In genomic region chr1:89556716-89557442, GRCh38 we compare ENCODE assay signal across 19 cellular contexts. TPM values are rescaled to one million over a fixed set of nuclear protein-coding genes. Genes with fewer than 3 reads are reported as not detected.
DNase-seq lines count a peak whose midpoint lies in the region; ATAC-seq and TF ChIP-seq lines count a peak whose summit lies in the region.
"Had no signal": no experiment of that assay in that cellular context is flagged by ENCODE, and none has a peak within 500 bp of the region (broad histone marks: within the 10 kb centered on the region; RNA-seq: fewer than 3 reads in every experiment).

No MANE protein-coding gene starts in this region.

- intact Hi-C loops in left cardiac atrium (cut with DNase I) (no loop called here), Calu3 (cut with micrococcal nuclease; ENCODE audit: unreplicated experiment) (no loop called here)

- no peak overlapping the region for H3K9ac ChIP-seq in adipocyte (ENCODE audit: low read length)
- H3K9ac ChIP-seq: GM23248 had no signal

- H3K4me3 ChIP-seq in adipocyte (ENCODE audit: low read length) (no peak overlapping the region), SJCRH30 (no peak overlapping the region)
- H3K4me3 ChIP-seq: colonic mucosa, GM23248, MG63 had no signal

- no peak for TF ChIP-seq CTCF in Calu3 (IDR thresholded peaks at IDR 0.05; ENCODE audit: unreplicated experiment)

- H3K27ac ChIP-seq in temporal lobe (ENCODE audit: low read depth, low read length) (peak overlapping the region; percentile 5), SJCRH30 (no peak overlapping the region)
- H3K27ac ChIP-seq: colonic mucosa, GM23248 had no signal

- CTCF ChIA-PET in Calu3 (lab: Charles Lee), result no interaction called here

- no peak for DNase-seq in activated naive CD4-positive, alpha-beta T cell treated with anti-CD3 and anti-CD28 coated beads, Interleukin-2, amount 50 U/mL, for 72 hours (ENCODE audit: low spot score in 2 of 2)
- DNase-seq in adipocyte (ENCODE audit: low read depth), result peak; percentile 43
- DNase-seq in left cardiac atrium, result no peak
- no peak for DNase-seq in Calu3
- DNase-seq in SJCRH30, result no peak
- DNase-seq: activated effector memory CD4-positive, alpha-beta T cell treated with anti-CD3 and anti-CD28 coated beads, Interleukin-2, amount 50 U/mL, for 16 hours; colonic mucosa; COR-L47; EL; GM23248; IMR-90; MG63; NCI-H1694 treated with DMSO at 0.1 percent for 48 hours; NCI-H345; RPMI8226; stimulated activated naive CD4-positive, alpha-beta T cell had no signal

- H3K36me3 ChIP-seq in adipocyte (ENCODE audit: control insufficient read depth, insufficient read depth, low read length, severe bottlenecking) (peaks cover 15% of the 10 kb centered on the region), SJCRH30 (no peaks in the 10 kb centered on the region)
- H3K36me3 ChIP-seq: colonic mucosa, MG63 had no signal

- BruUV-seq in Calu3 (replicated peaks; lab: Mats Ljungman, UMichigan), result no TSS peak

- peaks cover 66% of the 10 kb centered on the region for H3K4me1 Mint-ChIP-seq in activated naive CD4-positive, alpha-beta T cell treated with anti-CD3 and anti-CD28 coated beads, Interleukin-2, amount 50 U/mL, for 24 hours
- peaks cover 23% of the 10 kb centered on the region for H3K4me1 Mint-ChIP-seq in Calu3 (ENCODE audit: low read depth, unreplicated experiment)

- H3K9me3 ChIP-seq in adipocyte (ENCODE audit: control insufficient read depth, low read length) (no peaks in the 10 kb centered on the region), SJCRH30 (replicated peaks) (no peaks in the 10 kb centered on the region)
- H3K9me3 ChIP-seq: colonic mucosa, MG63 had no signal

- peak overlapping the region; percentile 92 for H3K27ac Mint-ChIP-seq in activated naive CD4-positive, alpha-beta T cell treated with anti-CD3 and anti-CD28 coated beads, Interleukin-2, amount 50 U/mL, for 24 hours
- H3K27ac Mint-ChIP-seq in activated naive CD4-positive, alpha-beta T cell treated with anti-CD3 and anti-CD28 coated beads, Interleukin-2, amount 50 U/mL, for 72 hours, result peak overlapping the region in 1 of 2 donors; percentile 72
- H3K27ac Mint-ChIP-seq in Calu3 (ENCODE audit: unreplicated experiment), result no peak overlapping the region

- no peaks in the 10 kb centered on the region for H3K9me3 Mint-ChIP-seq in activated naive CD4-positive, alpha-beta T cell treated with anti-CD3 and anti-CD28 coated beads, Interleukin-2, amount 50 U/mL, for 24 hours
- H3K9me3 Mint-ChIP-seq in activated naive CD4-positive, alpha-beta T cell treated with anti-CD3 and anti-CD28 coated beads, Interleukin-2, amount 50 U/mL, for 72 hours, result peaks cover 8 to 20% of the 10 kb centered on the region in 2 donors
- H3K9me3 Mint-ChIP-seq in Calu3 (ENCODE audit: low read depth, unreplicated experiment), result no peaks in the 10 kb centered on the region

- H3K36me3 Mint-ChIP-seq in activated naive CD4-positive, alpha-beta T cell treated with anti-CD3 and anti-CD28 coated beads, Interleukin-2, amount 50 U/mL, for 24 hours, result peaks cover 51% of the 10 kb centered on the region
- H3K36me3 Mint-ChIP-seq in activated naive CD4-positive, alpha-beta T cell treated with anti-CD3 and anti-CD28 coated beads, Interleukin-2, amount 50 U/mL, for 72 hours, result peaks cover 46 to 68% of the 10 kb centered on the region in 2 donors
- peaks cover 8% of the 10 kb centered on the region for H3K36me3 Mint-ChIP-seq in Calu3 (ENCODE audit: insufficient read depth, unreplicated experiment)

- no peaks in the 10 kb centered on the region for H3K27me3 ChIP-seq in adipocyte (replicated peaks; ENCODE audit: control insufficient read depth, insufficient read depth, low read length)
- no peaks in the 10 kb centered on the region for H3K27me3 ChIP-seq in SJCRH30
- H3K27me3 ChIP-seq: colonic mucosa, MG63 had no signal

- ATAC-seq in activated naive CD4-positive, alpha-beta T cell treated with anti-CD3 and anti-CD28 coated beads, Interleukin-2, amount 50 U/mL, for 72 hours, result no peak
- ATAC-seq in left cardiac atrium, result peak; percentile 71 to 84
- ATAC-seq in HG03439 (IDR thresholded peaks at IDR 0.05; ENCODE audit: unreplicated experiment), result no peak

- peak overlapping the region; percentile 26 for H3K4me3 Mint-ChIP-seq in activated naive CD4-positive, alpha-beta T cell treated with anti-CD3 and anti-CD28 coated beads, Interleukin-2, amount 50 U/mL, for 24 hours
- H3K4me3 Mint-ChIP-seq in Calu3 (ENCODE audit: low read depth, unreplicated experiment), result no peak overlapping the region

- no peaks in the 10 kb centered on the region for H3K27me3 Mint-ChIP-seq in activated naive CD4-positive, alpha-beta T cell treated with anti-CD3 and anti-CD28 coated beads, Interleukin-2, amount 50 U/mL, for 24 hours
- H3K27me3 Mint-ChIP-seq in Calu3 (ENCODE audit: unreplicated experiment), result no peaks in the 10 kb centered on the region

- H3K4me1 ChIP-seq in adipocyte (ENCODE audit: control insufficient read depth, insufficient read depth, low read length) (peaks cover 41% of the 10 kb centered on the region), SJCRH30 (no peaks in the 10 kb centered on the region)
- H3K4me1 ChIP-seq: colonic mucosa had no signal

RNA-seq across cellular contexts. Expression of gene LRRC8B, which starts 32.2 kb away (rescaled TPM):
- 10 to 100 TPM; 31.1 to 47.9 TPM for total RNA-seq in activated naive CD4-positive, alpha-beta T cell treated with anti-CD3 and anti-CD28 coated beads, Interleukin-2, amount 50 U/mL, for 72 hours
- total RNA-seq in left cardiac atrium, result 1 to 10 TPM; 4.9 to 6.9 TPM
- 35.4 TPM for total RNA-seq in temporal lobe
- 42.5 and 42.9 TPM in 2 replicates for total RNA-seq in Calu3 (2022)
- 6.5 and 9.2 TPM in 2 replicates for total RNA-seq in SJCRH30 (2014; rRNA removed; shearing (Covaris generic))

Comparison
In these comparisons a context has a peak if more than half of its experiments do, and no peak if none do; other contexts are left out.
1. ATAC-seq: peak in left cardiac atrium (2 of 2); none in activated naive CD4-positive, alpha-beta T cell treated with anti-CD3 and anti-CD28 coated beads, Interleukin-2, amount 50 U/mL, for 72 hours (0 of 2) and HG03439 (single experiment).